ENCODE assay signal across 2 cellular contexts in the genomic region with DNA sequence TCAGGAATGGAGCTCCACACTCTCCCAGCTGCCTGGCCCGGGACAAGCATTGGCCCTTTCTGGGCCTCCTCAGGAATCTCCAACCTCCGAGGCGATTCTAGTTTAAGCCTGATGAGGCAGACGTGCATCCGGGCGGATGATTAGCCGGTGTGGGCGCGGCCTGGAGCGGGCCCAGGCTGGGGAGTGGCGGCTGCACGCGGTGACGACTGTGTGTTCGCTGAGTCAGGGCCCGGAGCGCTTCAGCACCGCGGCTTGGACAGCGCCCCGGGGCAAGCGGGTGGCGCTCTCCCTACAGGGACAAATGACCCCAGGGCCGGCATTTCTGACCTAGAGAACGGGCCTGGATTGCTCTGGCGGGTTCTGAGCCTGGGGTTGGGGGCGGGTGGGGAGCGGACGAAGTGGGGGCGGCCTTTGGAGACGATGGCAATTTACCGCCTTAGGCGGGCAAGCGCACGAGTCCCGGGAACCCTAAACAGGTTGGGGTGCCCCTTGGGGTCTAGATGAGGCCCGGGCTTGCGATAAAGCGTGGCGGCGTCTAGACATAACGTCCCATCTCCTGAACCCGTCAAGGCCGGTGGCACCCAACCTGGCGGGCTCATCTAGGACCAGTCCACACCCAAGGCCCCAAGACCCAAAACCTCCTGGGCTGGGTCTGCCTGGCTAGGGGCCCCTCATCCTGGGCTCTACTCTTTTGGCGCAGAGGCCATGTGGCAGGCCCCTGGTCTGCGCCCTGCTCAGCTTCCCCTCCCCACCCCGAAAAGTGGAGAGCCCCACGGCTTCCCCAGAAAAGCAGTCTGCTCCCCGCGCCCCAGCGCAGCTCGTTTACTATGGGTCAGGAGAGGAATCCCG.
TF ChIP-seq lines count a peak whose summit lies in the region.

No MANE protein-coding gene starts in this region.

TF ChIP-seq in A549, 52 proteins besides CTCF, POLR2A, EP300 and RAD21 (continued from another document):
- TF ChIP-seq ESRRA (IDR thresholded peaks at IDR 0.05; ENCODE audit: borderline replicate concordance, low read length) (no peak), CHD2 (IDR thresholded peaks at IDR 0.05; ENCODE audit: low read length, partially characterized antibody) (no peak), ZFP36 (IDR thresholded peaks at IDR 0.05; ENCODE audit: borderline replicate concordance, partially characterized antibody) (no peak), GATA3 (IDR thresholded peaks at IDR 0.05; ENCODE audit: borderline replicate concordance) (no peak), TP53 (CRISPR knock-in tag; IDR thresholded peaks at IDR 0.05) (no peak), CEBPB (IDR thresholded peaks at IDR 0.05) (no peak), JUN (IDR thresholded peaks at IDR 0.05) (no peak), JUNB (IDR thresholded peaks at IDR 0.05) (no peak), ZNF302 (CRISPR knock-in tag; IDR thresholded peaks at IDR 0.05) (no peak), EHMT2 (IDR thresholded peaks at IDR 0.05; ENCODE audit: low read depth) (no peak), HOXB5 (CRISPR knock-in tag; IDR thresholded peaks at IDR 0.05) (peak; percentile 50; the same call in 1 of the 2 replicates), CBX8 (IDR thresholded peaks at IDR 0.05) (no peak), SREBF2 (IDR thresholded peaks at IDR 0.05) (no peak), FOSL2 (IDR thresholded peaks at IDR 0.05) (no peak), FOSL2 (CRISPR knock-in tag; IDR thresholded peaks at IDR 0.05) (peak; percentile 31; the same call in 1 of the 2 replicates)
- TF ChIP-seq, protein P1, sequence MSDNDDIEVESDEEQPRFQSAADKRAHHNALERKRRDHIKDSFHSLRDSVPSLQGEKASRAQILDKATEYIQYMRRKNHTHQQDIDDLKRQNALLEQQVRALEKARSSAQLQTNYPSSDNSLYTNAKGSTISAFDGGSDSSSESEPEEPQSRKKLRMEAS (IDR thresholded peaks at IDR 0.05) = 0 out of 2 replicates have a peak, but pooled peaks have one; percentile 28
- TF ChIP-seq, protein P2, sequence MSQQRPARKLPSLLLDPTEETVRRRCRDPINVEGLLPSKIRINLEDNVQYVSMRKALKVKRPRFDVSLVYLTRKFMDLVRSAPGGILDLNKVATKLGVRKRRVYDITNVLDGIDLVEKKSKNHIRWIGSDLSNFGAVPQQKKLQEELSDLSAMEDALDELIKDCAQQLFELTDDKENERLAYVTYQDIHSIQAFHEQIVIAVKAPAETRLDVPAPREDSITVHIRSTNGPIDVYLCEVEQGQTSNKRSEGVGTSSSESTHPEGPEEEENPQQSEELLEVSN (IDR thresholded peaks at IDR 0.05; ENCODE audit: borderline replicate concordance, low read depth) = no peak
- TF ChIP-seq, protein P3, sequence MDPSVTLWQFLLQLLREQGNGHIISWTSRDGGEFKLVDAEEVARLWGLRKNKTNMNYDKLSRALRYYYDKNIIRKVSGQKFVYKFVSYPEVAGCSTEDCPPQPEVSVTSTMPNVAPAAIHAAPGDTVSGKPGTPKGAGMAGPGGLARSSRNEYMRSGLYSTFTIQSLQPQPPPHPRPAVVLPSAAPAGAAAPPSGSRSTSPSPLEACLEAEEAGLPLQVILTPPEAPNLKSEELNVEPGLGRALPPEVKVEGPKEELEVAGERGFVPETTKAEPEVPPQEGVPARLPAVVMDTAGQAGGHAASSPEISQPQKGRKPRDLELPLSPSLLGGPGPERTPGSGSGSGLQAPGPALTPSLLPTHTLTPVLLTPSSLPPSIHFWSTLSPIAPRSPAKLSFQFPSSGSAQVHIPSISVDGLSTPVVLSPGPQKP (IDR thresholded peaks at IDR 0.05; ENCODE audit: low read depth, low read length) = no peak
- TF ChIP-seq, protein P4, sequence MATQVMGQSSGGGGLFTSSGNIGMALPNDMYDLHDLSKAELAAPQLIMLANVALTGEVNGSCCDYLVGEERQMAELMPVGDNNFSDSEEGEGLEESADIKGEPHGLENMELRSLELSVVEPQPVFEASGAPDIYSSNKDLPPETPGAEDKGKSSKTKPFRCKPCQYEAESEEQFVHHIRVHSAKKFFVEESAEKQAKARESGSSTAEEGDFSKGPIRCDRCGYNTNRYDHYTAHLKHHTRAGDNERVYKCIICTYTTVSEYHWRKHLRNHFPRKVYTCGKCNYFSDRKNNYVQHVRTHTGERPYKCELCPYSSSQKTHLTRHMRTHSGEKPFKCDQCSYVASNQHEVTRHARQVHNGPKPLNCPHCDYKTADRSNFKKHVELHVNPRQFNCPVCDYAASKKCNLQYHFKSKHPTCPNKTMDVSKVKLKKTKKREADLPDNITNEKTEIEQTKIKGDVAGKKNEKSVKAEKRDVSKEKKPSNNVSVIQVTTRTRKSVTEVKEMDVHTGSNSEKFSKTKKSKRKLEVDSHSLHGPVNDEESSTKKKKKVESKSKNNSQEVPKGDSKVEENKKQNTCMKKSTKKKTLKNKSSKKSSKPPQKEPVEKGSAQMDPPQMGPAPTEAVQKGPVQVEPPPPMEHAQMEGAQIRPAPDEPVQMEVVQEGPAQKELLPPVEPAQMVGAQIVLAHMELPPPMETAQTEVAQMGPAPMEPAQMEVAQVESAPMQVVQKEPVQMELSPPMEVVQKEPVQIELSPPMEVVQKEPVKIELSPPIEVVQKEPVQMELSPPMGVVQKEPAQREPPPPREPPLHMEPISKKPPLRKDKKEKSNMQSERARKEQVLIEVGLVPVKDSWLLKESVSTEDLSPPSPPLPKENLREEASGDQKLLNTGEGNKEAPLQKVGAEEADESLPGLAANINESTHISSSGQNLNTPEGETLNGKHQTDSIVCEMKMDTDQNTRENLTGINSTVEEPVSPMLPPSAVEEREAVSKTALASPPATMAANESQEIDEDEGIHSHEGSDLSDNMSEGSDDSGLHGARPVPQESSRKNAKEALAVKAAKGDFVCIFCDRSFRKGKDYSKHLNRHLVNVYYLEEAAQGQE (IDR thresholded peaks at IDR 0.05) = peak; percentile 94
- TF ChIP-seq, protein P5, sequence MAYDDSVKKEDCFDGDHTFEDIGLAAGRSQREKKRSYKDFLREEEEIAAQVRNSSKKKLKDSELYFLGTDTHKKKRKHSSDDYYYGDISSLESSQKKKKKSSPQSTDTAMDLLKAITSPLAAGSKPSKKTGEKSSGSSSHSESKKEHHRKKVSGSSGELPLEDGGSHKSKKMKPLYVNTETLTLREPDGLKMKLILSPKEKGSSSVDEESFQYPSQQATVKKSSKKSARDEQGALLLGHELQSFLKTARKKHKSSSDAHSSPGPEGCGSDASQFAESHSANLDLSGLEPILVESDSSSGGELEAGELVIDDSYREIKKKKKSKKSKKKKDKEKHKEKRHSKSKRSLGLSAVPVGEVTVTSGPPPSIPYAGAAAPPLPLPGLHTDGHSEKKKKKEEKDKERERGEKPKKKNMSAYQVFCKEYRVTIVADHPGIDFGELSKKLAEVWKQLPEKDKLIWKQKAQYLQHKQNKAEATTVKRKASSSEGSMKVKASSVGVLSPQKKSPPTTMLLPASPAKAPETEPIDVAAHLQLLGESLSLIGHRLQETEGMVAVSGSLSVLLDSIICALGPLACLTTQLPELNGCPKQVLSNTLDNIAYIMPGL (CRISPR knock-in tag; IDR thresholded peaks at IDR 0.05; ENCODE audit: borderline replicate concordance) = no peak

TF ChIP-seq in HCT116, 20 proteins besides CTCF, POLR2A, EP300 and RAD21:
- TF ChIP-seq, protein P4 (IDR thresholded peaks at IDR 0.05; ENCODE audit: low read depth) = peak; percentile 94
- no peak for TF ChIP-seq TCF7L2 (IDR thresholded peaks at IDR 0.05; ENCODE audit: borderline replicate concordance, extremely low read depth, insufficient read depth, insufficient read length)
- no peak for TF ChIP-seq JUND (IDR thresholded peaks at IDR 0.05)
- TF ChIP-seq, protein P6, sequence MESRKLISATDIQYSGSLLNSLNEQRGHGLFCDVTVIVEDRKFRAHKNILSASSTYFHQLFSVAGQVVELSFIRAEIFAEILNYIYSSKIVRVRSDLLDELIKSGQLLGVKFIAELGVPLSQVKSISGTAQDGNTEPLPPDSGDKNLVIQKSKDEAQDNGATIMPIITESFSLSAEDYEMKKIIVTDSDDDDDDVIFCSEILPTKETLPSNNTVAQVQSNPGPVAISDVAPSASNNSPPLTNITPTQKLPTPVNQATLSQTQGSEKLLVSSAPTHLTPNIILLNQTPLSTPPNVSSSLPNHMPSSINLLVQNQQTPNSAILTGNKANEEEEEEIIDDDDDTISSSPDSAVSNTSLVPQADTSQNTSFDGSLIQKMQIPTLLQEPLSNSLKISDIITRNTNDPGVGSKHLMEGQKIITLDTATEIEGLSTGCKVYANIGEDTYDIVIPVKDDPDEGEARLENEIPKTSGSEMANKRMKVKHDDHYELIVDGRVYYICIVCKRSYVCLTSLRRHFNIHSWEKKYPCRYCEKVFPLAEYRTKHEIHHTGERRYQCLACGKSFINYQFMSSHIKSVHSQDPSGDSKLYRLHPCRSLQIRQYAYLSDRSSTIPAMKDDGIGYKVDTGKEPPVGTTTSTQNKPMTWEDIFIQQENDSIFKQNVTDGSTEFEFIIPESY (IDR thresholded peaks at IDR 0.05; ENCODE audit: extremely low read depth, insufficient replicate concordance, low read length) = no peak
- TF ChIP-seq, protein P1 (IDR thresholded peaks at IDR 0.05) = peak; percentile 47; the same call in 1 of the 2 replicates
- no peak for TF ChIP-seq SP1 (IDR thresholded peaks at IDR 0.05; ENCODE audit: low read depth)
- no peak for TF ChIP-seq YY1 (IDR thresholded peaks at IDR 0.05; ENCODE audit: extremely low read depth, insufficient replicate concordance, low read depth, low read length)
- no peak for TF ChIP-seq ELF1 (IDR thresholded peaks at IDR 0.05; ENCODE audit: borderline replicate concordance, low read depth)
- no peak for TF ChIP-seq EGR1 (IDR thresholded peaks at IDR 0.05; ENCODE audit: low read depth)
